1 cellular context compared by ENCODE assay signal in the genomic region with DNA sequence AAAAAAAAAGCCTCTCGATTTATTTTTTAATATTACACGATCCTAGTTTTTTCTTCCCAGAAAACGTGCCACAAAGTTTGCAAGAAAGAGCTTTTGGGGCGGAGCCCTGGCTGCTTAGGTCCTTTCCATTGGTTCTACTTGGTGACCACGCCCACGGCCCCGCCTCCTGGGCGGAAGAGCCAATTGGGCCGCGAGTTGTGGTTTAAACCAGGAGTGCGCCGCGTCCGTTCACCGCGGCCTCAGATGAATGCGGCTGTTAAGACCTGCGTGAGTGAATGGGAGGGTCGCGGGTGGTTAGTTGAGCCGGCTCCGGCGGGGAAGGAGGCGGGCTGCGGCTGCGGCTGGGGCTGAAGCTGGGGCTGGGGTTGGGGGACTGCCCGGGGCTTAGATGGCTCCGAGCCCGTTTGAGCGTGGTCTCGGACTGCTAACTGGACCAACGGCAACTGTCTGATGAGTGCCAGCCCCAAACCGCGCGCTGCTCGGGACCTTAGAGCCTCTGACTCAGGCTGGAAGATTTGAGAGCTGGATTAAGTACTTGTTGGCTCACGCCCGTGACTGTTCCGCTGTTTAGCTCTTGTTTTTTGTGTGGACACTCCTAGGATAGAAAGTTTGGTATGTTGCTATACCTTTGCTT.
TF ChIP-seq lines count a peak whose summit lies in the region.

A gene (plus strand): TSS at position 231 of the 634 bp plus-strand sequence. CDS start 458 bp downstream, outside the sequence.

TF ChIP-seq in A549, 52 proteins besides CTCF, POLR2A, EP300 and RAD21 (continued from another document):
- TF ChIP-seq, protein P1, sequence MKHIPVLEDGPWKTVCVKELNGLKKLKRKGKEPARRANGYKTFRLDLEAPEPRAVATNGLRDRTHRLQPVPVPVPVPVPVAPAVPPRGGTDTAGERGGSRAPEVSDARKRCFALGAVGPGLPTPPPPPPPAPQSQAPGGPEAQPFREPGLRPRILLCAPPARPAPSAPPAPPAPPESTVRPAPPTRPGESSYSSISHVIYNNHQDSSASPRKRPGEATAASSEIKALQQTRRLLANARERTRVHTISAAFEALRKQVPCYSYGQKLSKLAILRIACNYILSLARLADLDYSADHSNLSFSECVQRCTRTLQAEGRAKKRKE (CRISPR knock-in tag; IDR thresholded peaks at IDR 0.05; ENCODE audit: low read depth) = no peak
- TF ChIP-seq HOXA7 (CRISPR knock-in tag; IDR thresholded peaks at IDR 0.05) (no peak), HEYL (CRISPR knock-in tag; IDR thresholded peaks at IDR 0.05) (no peak)
TF ChIP-seq in A549: peak in this region for 5.
